ENCODE assay signal across 1 cellular context in genomic region chr10:84540617-84541288, GRCh38.
TF ChIP-seq lines count a peak whose summit lies in the region.

No MANE protein-coding gene starts in this region.

TF ChIP-seq in SK-N-SH, 30 proteins besides CTCF, POLR2A, EP300 and RAD21 (continued from another document):
- TF ChIP-seq TEAD4 (IDR thresholded peaks at IDR 0.05; ENCODE audit: borderline replicate concordance, insufficient read depth) (no peak), RCOR1 (IDR thresholded peaks at IDR 0.05; ENCODE audit: low read length) (no peak), FOXM1 (IDR thresholded peaks at IDR 0.05; ENCODE audit: low read depth) (no peak), ELF1 (IDR thresholded peaks at IDR 0.05) (no peak), JUND (IDR thresholded peaks at IDR 0.05) (no peak), MEF2A (IDR thresholded peaks at IDR 0.05; ENCODE audit: borderline replicate concordance, low read depth) (no peak), SMC3 (IDR thresholded peaks at IDR 0.05; ENCODE audit: low read depth, low read length) (no peak), MXI1 (IDR thresholded peaks at IDR 0.05; ENCODE audit: low read depth, low read length) (no peak), YY1 (IDR thresholded peaks at IDR 0.05; ENCODE audit: low read depth) (no peak), MAX (IDR thresholded peaks at IDR 0.05; ENCODE audit: low read depth) (no peak)
